12 cellular contexts compared by ENCODE assay signal in genomic region chr19:45045671-45046353, GRCh38. TPM values are rescaled to one million over a fixed set of nuclear protein-coding genes. Genes with fewer than 3 reads are reported as not detected.
DNase-seq lines count a peak whose midpoint lies in the region; ATAC-seq, FAIRE-seq and TF ChIP-seq lines count a peak whose summit lies in the region.
"Had no signal": no experiment of that assay in that cellular context is flagged by ENCODE, and none has a peak within 500 bp of the region (broad histone marks: within the 10 kb centered on the region; RNA-seq: fewer than 3 reads in every experiment).

No MANE protein-coding gene starts in this region.

- CTCF ChIA-PET in WTC11 (lab: Charles Lee) = interaction anchor here (0.5 to 7.3 kb wide), 3 partner anchors 13 to 189 kb away, joined by 4 to 37 read pairs (median 7); no protein-coding TSS in a partner anchor

- no peaks in the 10 kb centered on the region for H3K9me3 ChIP-seq in small intestine (ENCODE audit: control insufficient read depth, low read depth)

- no peaks in the 10 kb centered on the region for H3K4me1 Mint-ChIP-seq in WTC11

- in situ Hi-C loops in ACHN (cut with HindIII; ENCODE audit: low pct_ligation_motif_present, low pct_unique_long_range_greater_than_20kb, low sequenced_read_pairs) = no loop called here
- in situ Hi-C loops in GM13976 (cut with MboI; ENCODE audit: low sequenced_read_pairs, unreplicated experiment) = no loop called here

- H3K27ac Mint-ChIP-seq in WTC11 = peak overlapping the region; percentile 24; the same call in 1 of the 2 replicates
- H3K27ac Mint-ChIP-seq: activated T-helper 2 cell treated with anti-CD3 and anti-CD28 coated beads, Interferon-gamma antibody, Interleukin-2, Interleukin-4, amounts not matched to agents 10 μg/mL and 5 μg/mL and 100 μg/mL, durations not matched to agents 14 hours and 24 hours and 36 hours had no signal

- POLR2A ChIA-PET in WTC11 (lab: Charles Lee) = no interaction called here

- 14 to 57% (median 41%) methylated on average over 14 of the region's 14 CpGs for WGBS in small intestine, 3 donors

- H3K36me3 ChIP-seq in small intestine (ENCODE audit: control insufficient read depth in 2 of 2, insufficient read depth in 2 of 2, low read length in 2 of 2) = peaks cover 7 to 11% of the 10 kb centered on the region in 2 donors

- ATAC-seq in WTC11 = no peak
- no peak for ATAC-seq in HG03378 (IDR thresholded peaks at IDR 0.05; ENCODE audit: unreplicated experiment)

- no peaks in the 10 kb centered on the region for H3K9me3 Mint-ChIP-seq in WTC11
- H3K9me3 Mint-ChIP-seq: activated T-helper 2 cell treated with anti-CD3 and anti-CD28 coated beads, Interferon-gamma antibody, Interleukin-2, Interleukin-4, amounts not matched to agents 10 μg/mL and 5 μg/mL and 100 μg/mL, durations not matched to agents 14 hours and 24 hours and 36 hours had no signal

- peak overlapping the region; percentile 49 to 52 for H3K27ac ChIP-seq in small intestine (ENCODE audit: low read depth in 1 of 2, low read length in 1 of 2)

- DNase-seq in HuH-7.5 (ENCODE audit: low spot score) (peak; percentile 66), WTC11 (ENCODE audit: low spot score) (no peak), hippocampal formation (lab: John Stamatoyannopoulos, UW) (peak; percentile 83 to 96), small intestine (peak; percentile 72), ACHN (no peak), GM13976 (ENCODE audit: low spot score) (no peak)
- DNase-seq: NK-92 treated with Interleukin-12 subunit alpha and Interleukin-12 subunit beta, amount 100 ng/mL, for 24 hours had no signal

- H3K4me1 ChIP-seq in small intestine (ENCODE audit: control insufficient read depth in 2 of 2, insufficient read depth in 1 of 2, low read depth in 1 of 2, low read length in 1 of 2) = peaks cover 0 to 3% of the 10 kb centered on the region in 2 donors

- no peak overlapping the region for H3K4me3 Mint-ChIP-seq in WTC11

- H3K27me3 ChIP-seq in small intestine (ENCODE audit: control insufficient read depth in 2 of 2, insufficient read depth in 2 of 2, low read length in 2 of 2) = no peaks in the 10 kb centered on the region

- H3K36me3 Mint-ChIP-seq in WTC11 = peaks cover 39% of the 10 kb centered on the region

- H3K4me3 ChIP-seq in small intestine (ENCODE audit: low read depth in 1 of 2, low read length in 2 of 2) = no peak overlapping the region

- H3K27me3 Mint-ChIP-seq in WTC11 (ENCODE audit: low read depth) = no peaks in the 10 kb centered on the region

- no peak for TF ChIP-seq CTCF in WTC11 (IDR thresholded peaks at IDR 0.05)
- TF ChIP-seq CTCF in GM13976 (IDR thresholded peaks at IDR 0.05; ENCODE audit: borderline replicate concordance, control extremely low read depth, extremely low read depth, insufficient read depth, missing control alignments) = no peak

- FAIRE-seq in small intestine (lab: Jason Lieb, UNC) = no peak
- FAIRE-seq: H54, TTC549, urothelium cell line had no signal

TF ChIP-seq in WTC11, 78 proteins besides CTCF, POLR2A, EP300 and RAD21:
- 0 out of 2 replicates have a peak, but pooled peaks have one; percentile 30 for TF ChIP-seq GABPB1 (CRISPR knock-in tag; IDR thresholded peaks at IDR 0.05)
- no peak for TF ChIP-seq MYBL2 (CRISPR knock-in tag; IDR thresholded peaks at IDR 0.05)

RNA-seq across cellular contexts. Expression of gene CLASRP, which starts 7.0 kb away (rescaled TPM):
- 85.0 to 88.9 TPM (median 88.0 TPM) in 3 replicates for total RNA-seq in WTC11 (2021)
- 100 to 1,000 TPM in 1 of 3 donors, 10 to 100 TPM in 2; 55.3 to 117 (median 83.5) TPM for polyA plus RNA-seq in small intestine

RNA-seq across cellular contexts. Expression of gene ZNF296, which starts 30.5 kb away (rescaled TPM):
- 13.4 to 14.8 TPM (median 13.8 TPM) in 3 replicates for total RNA-seq in WTC11 (2021)
- 10 to 100 TPM in 1 of 3 donors, 1 to 10 TPM in 2; 4.7 to 10.3 (median 8.6) TPM for polyA plus RNA-seq in small intestine

RNA-seq across cellular contexts. Expression of gene GEMIN7, which starts 33.2 kb away (rescaled TPM):
- total RNA-seq in WTC11 (2021) = 55.0 to 60.3 TPM (median 55.3 TPM) in 3 replicates
- polyA plus RNA-seq in small intestine = 10 to 100 TPM; 33.2 to 49.7 (median 37.6) TPM

RNA-seq across cellular contexts. Expression of gene RELB, which starts 44.5 kb away (rescaled TPM):
- 8.9 to 10.6 TPM (median 9.9 TPM) in 3 replicates for total RNA-seq in WTC11 (2021)
- 10 to 100 TPM; 11.6 to 41.3 (median 23.7) TPM for polyA plus RNA-seq in small intestine

RNA-seq across cellular contexts. Expression of gene PPP1R37, which starts 47.2 kb away (rescaled TPM):
- 34.5 to 35.9 TPM (median 35.4 TPM) in 3 replicates for total RNA-seq in WTC11 (2021)
- 10 to 100 TPM; 19.5 to 32.4 (median 30.9) TPM for polyA plus RNA-seq in small intestine

Comparison
In these comparisons a context has a peak if more than half of its experiments do, and no peak if none do; other contexts are left out.
1. DNase-seq: peak in HuH-7.5 (single experiment), hippocampal formation (2 of 2) and small intestine (single experiment); none in WTC11 (single experiment), ACHN (single experiment) and GM13976 (single experiment).